ENCODE assay signal across 23 cellular contexts in genomic region chr1:233945979-233946378, GRCh38. TPM values are rescaled to one million over a fixed set of nuclear protein-coding genes. Genes with fewer than 3 reads are reported as not detected.
"Had no signal": no experiment of that assay in that cellular context is flagged by ENCODE, and none has a peak within 500 bp of the region (broad histone marks: within the 10 kb centered on the region; RNA-seq: fewer than 3 reads in every experiment).

No MANE protein-coding gene starts in this region.

- H3K27me3 ChIP-seq: colonic mucosa, esophagus squamous epithelium, gastroesophageal sphincter, neutrophil had no signal

- H3K4me1 Mint-ChIP-seq: nephron progenitor cell; stimulated activated memory B cell treated with anti-CD40 and anti-IgM and Interleukin-4, amounts not matched to agents 10 μg/mL and 1 μg/mL and 100 μg/mL, for 72 hours had no signal

- H3K4me3 ChIP-seq: colonic mucosa, esophagus squamous epithelium, gastroesophageal sphincter, left ventricle myocardium inferior, lower lobe of right lung, spleen, thoracic aorta had no signal

- H3K27ac Mint-ChIP-seq: nephron progenitor cell; stimulated activated memory B cell treated with anti-CD40 and anti-IgM and Interleukin-4, amounts not matched to agents 10 μg/mL and 1 μg/mL and 100 μg/mL, for 72 hours; stimulated activated naive CD8-positive, alpha-beta T cell treated with anti-CD3 and anti-CD28 coated beads, Interleukin-15, Interleukin-2, amounts not matched to agents 100 ng/mL and 50 ng/mL, for 24 hours had no signal

- H3K36me3 Mint-ChIP-seq: stimulated activated memory B cell treated with anti-CD40 and anti-IgM and Interleukin-4, amounts not matched to agents 10 μg/mL and 1 μg/mL and 100 μg/mL, for 72 hours had no signal

- H3K27ac ChIP-seq: colonic mucosa, esophagus squamous epithelium, gastroesophageal sphincter, left ventricle myocardium inferior, lower lobe of right lung, neutrophil, spleen, thoracic aorta had no signal

- H3K36me3 ChIP-seq: colonic mucosa, esophagus squamous epithelium, gastroesophageal sphincter, left ventricle myocardium inferior, lower lobe of right lung, neutrophil, spleen, thoracic aorta had no signal

- H3K9me3 ChIP-seq: colonic mucosa, lower lobe of right lung, neutrophil, thoracic aorta had no signal

- DNase-seq: colonic mucosa; dermis blood vessel endothelial cell; esophagus squamous epithelium; foreskin fibroblast; glutamatergic neuron; islet precursor cell; left ventricle myocardium inferior; lower lobe of right lung; mesenchymal stem cell; midbrain; nephron progenitor cell; posterior cingulate gyrus; spleen; stimulated activated CD4-positive, alpha-beta T cell treated with anti-CD3 and anti-CD28 coated beads, Interleukin-4, amount 100 ng/mL, for 24 hours; trophoblast cell had no signal

- H3K4me1 ChIP-seq: colonic mucosa, esophagus squamous epithelium, gastroesophageal sphincter, left ventricle myocardium inferior, lower lobe of right lung, spleen had no signal

- ATAC-seq: gastroesophageal sphincter; sciatic nerve; stimulated activated memory B cell treated with anti-CD40 and anti-IgM and Interleukin-4, amounts not matched to agents 10 μg/mL and 1 μg/mL and 100 μg/mL, for 72 hours had no signal

- H3K27me3 Mint-ChIP-seq: stimulated activated memory B cell treated with anti-CD40 and anti-IgM and Interleukin-4, amounts not matched to agents 10 μg/mL and 1 μg/mL and 100 μg/mL, for 72 hours had no signal

- H3K4me3 Mint-ChIP-seq: nephron progenitor cell; stimulated activated memory B cell treated with anti-CD40 and anti-IgM and Interleukin-4, amounts not matched to agents 10 μg/mL and 1 μg/mL and 100 μg/mL, for 72 hours; stimulated activated naive CD8-positive, alpha-beta T cell treated with anti-CD3 and anti-CD28 coated beads, Interleukin-15, Interleukin-2, amounts not matched to agents 100 ng/mL and 50 ng/mL, for 24 hours had no signal

RNA-seq across cellular contexts. Expression of gene SLC35F3, which starts 41.5 kb away (rescaled TPM):
- total RNA-seq: left ventricle myocardium inferior, osteoblast, pulmonary artery endothelial cell, sciatic nerve, thoracic aorta had no signal
